In genomic region chr6:53282234-53282633, GRCh38 we compare ENCODE assay signal across 12 cellular contexts.
DNase-seq lines count a peak whose midpoint lies in the region; ATAC-seq and TF ChIP-seq lines count a peak whose summit lies in the region.
"Had no signal": no experiment of that assay in that cellular context is flagged by ENCODE, and none has a peak within 500 bp of the region (broad histone marks: within the 10 kb centered on the region; RNA-seq: fewer than 3 reads in every experiment).

No MANE protein-coding gene starts in this region.

- TF ChIP-seq RAD21 in IMR-90 (IDR thresholded peaks at IDR 0.05; ENCODE audit: low read length): no peak

- peaks cover 32 to 56% of the 10 kb centered on the region in 2 experiments for H3K79me1 ChIP-seq in IMR-90 (ENCODE audit: low read depth in 1 of 2, low read length in 2 of 2)

- H3K4me1 Mint-ChIP-seq in neural crest cell: peaks cover 15% of the 10 kb centered on the region

- H4K20me1 ChIP-seq in BLaER1: no peaks in the 10 kb centered on the region; the same call in 1 of the 2 replicates
- no peaks in the 10 kb centered on the region; the same call in 1 of the 2 replicates for H4K20me1 ChIP-seq in IMR-90 (ENCODE audit: insufficient read depth, low read length)

- in situ Hi-C loops in IMR-90 (cut with MboI; ENCODE audit: low sequenced_read_pairs): no loop called here

- no peak overlapping the region for H4K5ac ChIP-seq in IMR-90 (ENCODE audit: low read depth, low read length)

- H3K4ac ChIP-seq in IMR-90 (ENCODE audit: low read depth, low read length): no peak overlapping the region

- no peak overlapping the region for H2AK9ac ChIP-seq in IMR-90 (replicated peaks; ENCODE audit: low read depth, low read length, poor library complexity)

- peaks cover 16% of the 10 kb centered on the region for H3K36me3 Mint-ChIP-seq in neural crest cell (ENCODE audit: low read depth)

- H3K4me1 ChIP-seq in BLaER1 (peaks cover 95% of the 10 kb centered on the region), IMR-90 (ENCODE audit: control insufficient read depth, insufficient read depth, low read length) (no peaks in the 10 kb centered on the region; the same call in 1 of the 2 replicates)

- H3K9me3 ChIP-seq in BLaER1 (no peaks in the 10 kb centered on the region), IMR-90 (ENCODE audit: control insufficient read depth, insufficient read depth, low read length) (no peaks in the 10 kb centered on the region)
- H3K9me3 ChIP-seq: tibial nerve had no signal

- dilution Hi-C loops in IMR-90 (cut with HindIII; ENCODE audit: low sequenced_read_pairs, unreplicated experiment): no loop called here

- H3K18ac ChIP-seq in IMR-90 (ENCODE audit: low read depth, low read length): no peak overlapping the region

- H3K4me3 ChIP-seq in BLaER1: no peak overlapping the region
- H3K4me3 ChIP-seq in IMR-90 (ENCODE audit: insufficient read depth, low read depth, low read length): no peak overlapping the region
- peak overlapping the region; percentile 11 for H3K4me3 ChIP-seq in coronary artery
- H3K4me3 ChIP-seq: tibial nerve had no signal

- peak overlapping the region; percentile 70 for H3K27ac ChIP-seq in BLaER1
- H3K27ac ChIP-seq in IMR-90 (ENCODE audit: insufficient read depth, low read length): no peak overlapping the region
- H3K27ac ChIP-seq in coronary artery: peak overlapping the region; percentile 55 to 87
- H3K27ac ChIP-seq: epithelial cell of prostate had no signal

- no peak overlapping the region for H3K14ac ChIP-seq in IMR-90 (replicated peaks; ENCODE audit: low read depth, low read length)

- peak overlapping the region; percentile 69 for H3K27ac Mint-ChIP-seq in neural crest cell (ENCODE audit: unreplicated experiment)

- H4K91ac ChIP-seq in IMR-90 (ENCODE audit: insufficient read depth, low read depth, low read length): no peak overlapping the region

- peak overlapping the region; percentile 58; the same call in 1 of the 2 replicates for H3K9ac ChIP-seq in BLaER1
- H3K9ac ChIP-seq in IMR-90 (ENCODE audit: low read depth, low read length): no peak overlapping the region

- CTCF ChIA-PET in IMR-90 (lab: Yijun Ruan, JAX): no interaction called here

- POLR2A ChIA-PET in IMR-90 (lab: Charles Lee; ENCODE audit: unreplicated experiment): no interaction called here

- H3K56ac ChIP-seq in IMR-90 (ENCODE audit: extremely low read depth, insufficient read depth, low read length): no peak overlapping the region

- peak overlapping the region; percentile 75 for H3K4me2 ChIP-seq in BLaER1
- H3K4me2 ChIP-seq in IMR-90 (ENCODE audit: low read depth, low read length): no peak overlapping the region

- H2BK20ac ChIP-seq in IMR-90 (ENCODE audit: low read depth, low read length): no peak overlapping the region

- H3K27me3 Mint-ChIP-seq in neural crest cell (ENCODE audit: low read depth): no peaks in the 10 kb centered on the region

- no peak overlapping the region for H2AK5ac ChIP-seq in IMR-90 (ENCODE audit: low read depth, low read length)

- peak; percentile 46; the same call in 1 of the 2 replicates for ATAC-seq in IMR-90 (ENCODE audit: low read depth)
- ATAC-seq in GM21737 (IDR thresholded peaks at IDR 0.05; ENCODE audit: unreplicated experiment): no peak
- no peak for ATAC-seq in GM19395 (IDR thresholded peaks at IDR 0.05; ENCODE audit: unreplicated experiment)

- intact Hi-C loops in IMR-90 (cut with micrococcal nuclease): loop anchor here (10.0 kb wide), 1 partner anchor 153 kb away; no protein-coding TSS in a partner anchor

- H2AFZ ChIP-seq in IMR-90 (replicated peaks; ENCODE audit: low read length, poor library complexity): no peak overlapping the region

- no peak overlapping the region for H2BK15ac ChIP-seq in IMR-90 (ENCODE audit: low read depth, low read length)

- H3K23ac ChIP-seq in IMR-90 (ENCODE audit: low read depth, low read length): no peak overlapping the region

- BruUV-seq in IMR-90 (replicated peaks; lab: Mats Ljungman, UMichigan): no TSS peak

- TF ChIP-seq POLR2A in IMR-90 (IDR thresholded peaks at IDR 0.05; ENCODE audit: low read depth, low read length): no peak

- no peak for DNase-seq in IMR-90
- DNase-seq in coronary artery (ENCODE audit: low spot score): no peak
- no peak for DNase-seq in neural crest cell (ENCODE audit: low read depth, low spot score)
- no peak for DNase-seq in activated T-cell treated with anti-CD3 and anti-CD28 coated beads for 4 hours
- DNase-seq in DMS79 treated with DMSO at 0.1 percent for 48 hours (lab: John Stamatoyannopoulos, UW): no peak
- DNase-seq: NCI-H2171; stimulated activated CD4-positive, alpha-beta T cell treated with anti-CD3 and anti-CD28 coated beads, Interleukin-4, amount 100 ng/mL, for 24 hours had no signal

- H4K8ac ChIP-seq in IMR-90 (ENCODE audit: low read depth in 2 of 2, low read length in 2 of 2): no peak overlapping the region

- H3K36me3 ChIP-seq in BLaER1 (peaks cover 48% of the 10 kb centered on the region), IMR-90 (ENCODE audit: control insufficient read depth, insufficient read depth, low read length) (peaks cover 8% of the 10 kb centered on the region)

- no peak overlapping the region for H2BK5ac ChIP-seq in IMR-90 (ENCODE audit: low read depth, low read length, poor library complexity, severe bottlenecking)

- no peak overlapping the region for H2BK120ac ChIP-seq in IMR-90 (ENCODE audit: low read depth, low read length)

- no CpG with 5 or more reads among the region's 2 CpGs for WGBS in IMR-90 (ENCODE audit: extremely low coverage in 2 of 2, insufficient read length in 1 of 2), 2 experiments

- H3K4me3 Mint-ChIP-seq in neural crest cell: no peak overlapping the region

- no peaks in the 10 kb centered on the region for H3K27me3 ChIP-seq in BLaER1
- no peaks in the 10 kb centered on the region for H3K27me3 ChIP-seq in IMR-90 (ENCODE audit: control insufficient read depth, insufficient read depth, low read length)
- H3K27me3 ChIP-seq: tibial nerve had no signal

- TF ChIP-seq CTCF in IMR-90 (conservative IDR thresholded peaks at IDR 0.05; ENCODE audit: low read depth, low read length) (no peak), coronary artery (IDR thresholded peaks at IDR 0.05) (no peak), neural crest cell (conservative IDR thresholded peaks at IDR 0.05) (no peak)

- no peaks in the 10 kb centered on the region for H3K9me3 Mint-ChIP-seq in neural crest cell

- 0 out of 2 replicates have a peak, but pooled peaks cover 5% of the 10 kb centered on the region for H3K9me1 ChIP-seq in IMR-90 (ENCODE audit: insufficient read depth, low read length)

TF ChIP-seq in IMR-90, 13 proteins besides CTCF, POLR2A, EP300 and RAD21:
- no peak for TF ChIP-seq SMC3 (IDR thresholded peaks at IDR 0.05; ENCODE audit: low read depth, low read length)
- no peak for TF ChIP-seq MAZ (IDR thresholded peaks at IDR 0.05; ENCODE audit: borderline replicate concordance, low read depth, low read length)
- TF ChIP-seq RFX5 (IDR thresholded peaks at IDR 0.05; ENCODE audit: low read depth, low read length): no peak
- TF ChIP-seq BHLHE40 (IDR thresholded peaks at IDR 0.05; ENCODE audit: low read depth, low read length): no peak
- TF ChIP-seq MAFK (IDR thresholded peaks at IDR 0.05; ENCODE audit: low read depth, low read length): no peak
- TF ChIP-seq ELK1 (IDR thresholded peaks at IDR 0.05; ENCODE audit: borderline replicate concordance, low read depth, low read length): no peak
